8 cellular contexts compared by ENCODE assay signal in the genomic region with DNA sequence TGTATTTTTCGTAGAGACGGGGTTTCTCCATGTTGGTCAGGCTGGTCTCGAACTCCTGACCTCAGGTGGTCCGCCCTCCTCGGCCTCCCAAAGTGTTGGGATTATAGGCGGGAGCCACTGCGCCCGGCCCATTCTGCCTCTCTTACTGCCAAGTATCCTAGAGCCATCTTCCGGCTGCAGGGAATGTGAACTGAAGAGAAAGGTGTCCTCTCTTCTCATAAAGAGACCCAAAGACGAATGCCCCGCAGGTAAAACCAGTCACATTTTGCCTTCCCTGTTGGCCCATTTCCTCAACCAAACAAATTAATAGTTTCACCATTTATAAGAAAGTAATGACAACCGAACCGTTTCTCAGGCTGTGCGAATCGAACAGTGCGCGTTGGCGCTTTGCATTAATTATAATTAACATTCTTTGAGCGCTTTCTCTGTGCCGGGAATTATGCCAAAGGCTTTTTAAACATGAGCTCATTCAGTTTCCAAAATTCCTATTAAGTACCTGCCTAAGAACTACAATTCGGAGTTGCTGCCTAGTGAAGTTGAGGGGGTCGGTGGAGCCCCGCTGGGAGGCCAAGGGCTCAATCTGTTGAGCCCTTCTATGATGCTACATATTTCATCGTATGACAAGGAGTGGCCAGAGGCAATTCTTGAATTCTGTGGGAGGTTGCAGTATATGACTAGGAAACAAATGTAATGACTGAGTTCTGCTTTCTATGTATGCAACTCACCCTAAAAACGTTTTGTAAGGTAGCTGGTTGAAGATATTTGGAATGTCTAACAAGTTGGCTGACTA. TPM values are rescaled to one million over a fixed set of nuclear protein-coding genes. Genes with fewer than 3 reads are reported as not detected.
DNase-seq lines count a peak whose midpoint lies in the region; ATAC-seq, FAIRE-seq and TF ChIP-seq lines count a peak whose summit lies in the region.

No MANE protein-coding gene starts in this region.

- H3K9ac ChIP-seq in liver (ENCODE audit: low read depth in 1 of 2, low read length in 2 of 2) = peak overlapping the region in 1 of 2 donors; percentile 69

- ATAC-seq in activated CD4-positive, alpha-beta T cell treated with anti-CD3 and anti-CD28 coated beads for 36 hours = no peak

- peaks cover 36% of the 10 kb centered on the region for H3K36me3 Mint-ChIP-seq in activated CD4-positive, alpha-beta T cell treated with anti-CD3 and anti-CD28 coated beads for 36 hours (ENCODE audit: low read depth)
- peaks cover 34% of the 10 kb centered on the region for H3K36me3 Mint-ChIP-seq in brain

- H3K9me3 ChIP-seq in liver (ENCODE audit: control insufficient read depth in 4 of 4, low read length in 3 of 4) (no peaks in the 10 kb centered on the region), thyroid gland (no peaks in the 10 kb centered on the region)

- peak overlapping the region; percentile 99 for H3K27ac Mint-ChIP-seq in activated CD4-positive, alpha-beta T cell treated with anti-CD3 and anti-CD28 coated beads for 36 hours
- peak overlapping the region; percentile 98 to 100 (median 100) for H3K27ac Mint-ChIP-seq in brain

- no peak for TF ChIP-seq RAD21 in liver (IDR thresholded peaks at IDR 0.05)

- no peak for TF ChIP-seq CTCF in brain (conservative IDR thresholded peaks at IDR 0.05)
- TF ChIP-seq CTCF in liver (IDR thresholded peaks at IDR 0.05; ENCODE audit: low read depth, low read length, missing input control) = no peak
- no peak for TF ChIP-seq CTCF in thyroid gland (IDR thresholded peaks at IDR 0.05)

- intact Hi-C loops in activated CD4-positive, alpha-beta T cell treated with anti-CD3 and anti-CD28 coated beads for 36 hours (cut with DNase I, micrococcal nuclease) = loop anchor here (2.0 to 5.0 kb wide), 5 partner anchors 91 to 850 kb away; a partner anchor contains a TSS
- intact Hi-C loops in thyroid gland (cut with DNase I) = no loop called here

- H3K27me3 ChIP-seq in liver (ENCODE audit: control insufficient read depth in 4 of 4, insufficient read depth in 4 of 4, low read length in 3 of 4) = no peaks in the 10 kb centered on the region
- no peaks in the 10 kb centered on the region for H3K27me3 ChIP-seq in thyroid gland

- WGBS in liver = 52% methylated on average over 25 of the region's 25 CpGs
- whole genome bisulfite sequencing in thyroid gland, 2 donors = 52 to 54% methylated on average over 24 to 25 of the region's 25 CpGs

- H3K4me1 Mint-ChIP-seq in activated CD4-positive, alpha-beta T cell treated with anti-CD3 and anti-CD28 coated beads for 36 hours = peaks cover 35% of the 10 kb centered on the region
- H3K4me1 Mint-ChIP-seq in brain = peaks cover 56% of the 10 kb centered on the region

- H3K4me1 ChIP-seq in liver (ENCODE audit: control insufficient read depth in 4 of 4, insufficient read depth in 4 of 4, low read length in 3 of 4) (peaks cover 9 to 26% (median 15%) of the 10 kb centered on the region in 4 donors), thyroid gland (peaks cover 30 to 34% of the 10 kb centered on the region in 2 donors)

- H3K4me3 ChIP-seq in liver (ENCODE audit: low read depth in 1 of 3, low read length in 3 of 3) (peak overlapping the region; percentile 46 to 59 (median 59)), thyroid gland (replicated peaks in 1 of 3) (peak overlapping the region; percentile 42 to 99 (median 75))

- H3K9me3 Mint-ChIP-seq in activated CD4-positive, alpha-beta T cell treated with anti-CD3 and anti-CD28 coated beads for 36 hours (ENCODE audit: low read depth) = no peaks in the 10 kb centered on the region
- peaks cover 0 to 9% (median 0%) of the 10 kb centered on the region in 5 experiments for H3K9me3 Mint-ChIP-seq in brain

- H3K36me3 ChIP-seq in liver (ENCODE audit: control insufficient read depth in 4 of 4, insufficient read depth in 3 of 4, low read depth in 1 of 4, low read length in 3 of 4) = peaks cover 7 to 21% (median 11%) of the 10 kb centered on the region in 4 donors
- peaks cover 12 to 20% of the 10 kb centered on the region in 2 donors for H3K36me3 ChIP-seq in thyroid gland

- DNase-seq in activated CD4-positive, alpha-beta T cell treated with anti-CD3 and anti-CD28 coated beads for 36 hours = no peak
- no peak for DNase-seq in activated CD4-positive, alpha-beta T cell treated with anti-CD3 and anti-CD28 coated beads for 48 hours
- no peak for DNase-seq in thyroid gland
- no peak for DNase-seq in H54 (ENCODE audit: insufficient read length, low spot score)
- DNase-seq in COLO668 (lab: John Stamatoyannopoulos, UW; ENCODE audit: unreplicated experiment) = no peak
- DNase-seq in islet precursor cell = no peak

- TF ChIP-seq POLR2A in thyroid gland (IDR thresholded peaks at IDR 0.05) (no peak), H54 (IDR thresholded peaks at IDR 0.05; ENCODE audit: low read depth, low read length) (no peak)

- CTCF ChIA-PET in activated CD4-positive, alpha-beta T cell treated with anti-CD3 and anti-CD28 coated beads for 36 hours (lab: Charles Lee) = interaction anchor here (0.7 to 8.5 kb wide), 4 partner anchors 12 to 137 kb away, joined by 3 to 56 read pairs (median 6); a partner anchor contains a TSS

- H3K27ac ChIP-seq in liver (ENCODE audit: low read depth in 1 of 2, low read length in 2 of 2) = peak overlapping the region; percentile 78 to 91
- H3K27ac ChIP-seq in thyroid gland = peak overlapping the region; percentile 90 to 99 (median 95)

- POLR2A ChIA-PET in activated CD4-positive, alpha-beta T cell treated with anti-CD3 and anti-CD28 coated beads for 36 hours (lab: Charles Lee) = interaction anchor here (0.6 to 3.4 kb wide), 5 partner anchors 11 to 169 kb away, joined by 3 to 34 read pairs (median 8); a partner anchor contains a TSS

- H3K27me3 Mint-ChIP-seq in activated CD4-positive, alpha-beta T cell treated with anti-CD3 and anti-CD28 coated beads for 36 hours = no peaks in the 10 kb centered on the region
- H3K27me3 Mint-ChIP-seq in brain = peaks cover 14% of the 10 kb centered on the region

- peak overlapping the region; percentile 100 for H3K4me3 Mint-ChIP-seq in activated CD4-positive, alpha-beta T cell treated with anti-CD3 and anti-CD28 coated beads for 36 hours
- H3K4me3 Mint-ChIP-seq in brain = peak overlapping the region; percentile 98 to 100 (median 99)

- no peak for FAIRE-seq in H54 (lab: Jason Lieb, UNC)

TF ChIP-seq in liver, 16 proteins besides CTCF, POLR2A, EP300 and RAD21 (continues in another document):
- TF ChIP-seq SP1 (IDR thresholded peaks at IDR 0.05) (no peak), GABPA (IDR thresholded peaks at IDR 0.05 in 1 of 2, conservative IDR thresholded peaks at IDR 0.05 in 1 of 2) (no peak), FOXA2 (IDR thresholded peaks at IDR 0.05) (no peak), TAF1 (conservative IDR thresholded peaks at IDR 0.05) (no peak), RXRA (IDR thresholded peaks at IDR 0.05) (no peak)
- TF ChIP-seq, protein P1, sequence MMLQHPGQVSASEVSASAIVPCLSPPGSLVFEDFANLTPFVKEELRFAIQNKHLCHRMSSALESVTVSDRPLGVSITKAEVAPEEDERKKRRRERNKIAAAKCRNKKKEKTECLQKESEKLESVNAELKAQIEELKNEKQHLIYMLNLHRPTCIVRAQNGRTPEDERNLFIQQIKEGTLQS (IDR thresholded peaks at IDR 0.05) = no peak
- TF ChIP-seq, protein P2, sequence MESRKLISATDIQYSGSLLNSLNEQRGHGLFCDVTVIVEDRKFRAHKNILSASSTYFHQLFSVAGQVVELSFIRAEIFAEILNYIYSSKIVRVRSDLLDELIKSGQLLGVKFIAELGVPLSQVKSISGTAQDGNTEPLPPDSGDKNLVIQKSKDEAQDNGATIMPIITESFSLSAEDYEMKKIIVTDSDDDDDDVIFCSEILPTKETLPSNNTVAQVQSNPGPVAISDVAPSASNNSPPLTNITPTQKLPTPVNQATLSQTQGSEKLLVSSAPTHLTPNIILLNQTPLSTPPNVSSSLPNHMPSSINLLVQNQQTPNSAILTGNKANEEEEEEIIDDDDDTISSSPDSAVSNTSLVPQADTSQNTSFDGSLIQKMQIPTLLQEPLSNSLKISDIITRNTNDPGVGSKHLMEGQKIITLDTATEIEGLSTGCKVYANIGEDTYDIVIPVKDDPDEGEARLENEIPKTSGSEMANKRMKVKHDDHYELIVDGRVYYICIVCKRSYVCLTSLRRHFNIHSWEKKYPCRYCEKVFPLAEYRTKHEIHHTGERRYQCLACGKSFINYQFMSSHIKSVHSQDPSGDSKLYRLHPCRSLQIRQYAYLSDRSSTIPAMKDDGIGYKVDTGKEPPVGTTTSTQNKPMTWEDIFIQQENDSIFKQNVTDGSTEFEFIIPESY (IDR thresholded peaks at IDR 0.05) = no peak
- TF ChIP-seq, protein P3, sequence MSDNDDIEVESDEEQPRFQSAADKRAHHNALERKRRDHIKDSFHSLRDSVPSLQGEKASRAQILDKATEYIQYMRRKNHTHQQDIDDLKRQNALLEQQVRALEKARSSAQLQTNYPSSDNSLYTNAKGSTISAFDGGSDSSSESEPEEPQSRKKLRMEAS (IDR thresholded peaks at IDR 0.05) = no peak

RNA-seq across cellular contexts. Expression of a gene that starts 0.8 kb away (rescaled TPM):
- total RNA-seq in activated CD4-positive, alpha-beta T cell treated with anti-CD3 and anti-CD28 coated beads for 36 hours = 1,000 to 10,000 TPM; 1,807 to 1,945 TPM
- polyA plus RNA-seq in brain (ENCODE audit: insufficient read depth, low read depth, low replicate concordance) = 1,699 TPM
- total RNA-seq in liver = 100 to 1,000 TPM; 345 to 761 TPM
- polyA plus RNA-seq in liver = 100 to 1,000 TPM; 216 to 499 TPM
- 1,000 to 10,000 TPM in 3 of 4 donors, 100 to 1,000 TPM in 1; 958 to 1,885 (median 1,354) TPM for total RNA-seq in thyroid gland

RNA-seq across cellular contexts. Expression of a gene that starts 10.4 kb away (rescaled TPM):
- total RNA-seq in activated CD4-positive, alpha-beta T cell treated with anti-CD3 and anti-CD28 coated beads for 36 hours = 10 to 100 TPM; 25.1 to 26.0 TPM
- 5.8 TPM for polyA plus RNA-seq in brain (ENCODE audit: insufficient read depth, low read depth, low replicate concordance)
- 10 to 100 TPM; 14.6 to 18.7 TPM for total RNA-seq in liver
- polyA plus RNA-seq in liver = 1 to 10 TPM; 3.8 to 3.9 TPM
- 10 to 100 TPM; 28.0 to 43.6 (median 35.9) TPM for total RNA-seq in thyroid gland

RNA-seq across cellular contexts. Expression of a gene that starts 37.1 kb away (rescaled TPM):
- 10 to 100 TPM; 18.1 to 20.0 TPM for total RNA-seq in activated CD4-positive, alpha-beta T cell treated with anti-CD3 and anti-CD28 coated beads for 36 hours
- polyA plus RNA-seq in brain (ENCODE audit: insufficient read depth, low read depth, low replicate concordance) = 5.7 TPM
- total RNA-seq in liver = 1 to 10 TPM; 3.3 to 8.3 TPM
- polyA plus RNA-seq in liver = under 1 TPM; 0.57 to 0.78 TPM
- 10 to 100 TPM in 1 of 4 donors, 1 to 10 TPM in 3; 7.3 to 13.3 (median 8.2) TPM for total RNA-seq in thyroid gland
